Comparison of ENCODE assay signal across 16 cellular contexts in the genomic region with DNA sequence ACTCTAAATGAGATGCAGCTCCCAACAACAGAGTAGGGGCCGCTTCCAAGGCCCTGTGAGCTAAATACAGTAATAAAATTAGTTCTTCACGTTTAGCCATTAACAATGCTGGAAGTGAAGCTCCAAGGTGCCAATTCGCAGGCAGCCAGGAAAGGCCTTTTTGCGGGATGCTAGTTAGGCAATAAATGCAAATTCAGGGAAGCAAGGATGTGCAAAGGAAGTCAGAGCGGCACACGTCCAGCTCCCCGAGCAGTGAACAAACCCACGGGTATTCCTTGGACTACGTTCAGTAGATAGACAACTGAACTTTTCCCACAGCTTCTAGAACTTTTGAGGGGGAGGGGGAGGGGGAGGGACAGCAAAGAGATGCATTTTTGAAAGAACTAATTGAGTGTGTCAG. TPM values are rescaled to one million over a fixed set of nuclear protein-coding genes. Genes with fewer than 3 reads are reported as not detected.
A peak's percentile ranks its signal among the peaks of the same experiment; 100 is the strongest.
DNase-seq lines count a peak whose midpoint lies in the region; ATAC-seq and TF ChIP-seq lines count a peak whose summit lies in the region.
"Had no signal": no experiment of that assay in that cellular context is flagged by ENCODE, and none has a peak within 500 bp of the region (broad histone marks: within the 10 kb centered on the region; RNA-seq: fewer than 3 reads in every experiment).

No MANE protein-coding gene starts in this region.

- no peak overlapping the region for H2AFZ ChIP-seq in OCI-LY1 (ENCODE audit: low read length)
- H2AFZ ChIP-seq in osteoblast (ENCODE audit: low read length): no peak overlapping the region

- H4K20me1 ChIP-seq in DOHH2 (ENCODE audit: control insufficient read depth, insufficient read depth, low read depth, low read length): peaks cover 23% of the 10 kb centered on the region
- H4K20me1 ChIP-seq in OCI-LY1 (ENCODE audit: insufficient read depth, low read length): no peaks in the 10 kb centered on the region
- H4K20me1 ChIP-seq in osteoblast (ENCODE audit: insufficient read depth, low read length): peaks cover 22% of the 10 kb centered on the region

- peaks cover 5% of the 10 kb centered on the region; the same call in 1 of the 2 replicates for H3K36me3 ChIP-seq in DOHH2 (ENCODE audit: control insufficient read depth, low read length)
- peaks cover 7% of the 10 kb centered on the region; the same call in 1 of the 2 replicates for H3K36me3 ChIP-seq in OCI-LY1 (ENCODE audit: insufficient read depth, low read length)
- no peaks in the 10 kb centered on the region for H3K36me3 ChIP-seq in osteoblast (ENCODE audit: insufficient read depth, low read length)
- no peaks in the 10 kb centered on the region for H3K36me3 ChIP-seq in effector memory CD4-positive, alpha-beta T cell (ENCODE audit: control insufficient read depth, insufficient read depth, low read length)
- H3K36me3 ChIP-seq: cardiac muscle cell, esophagus squamous epithelium, left lung, Peyer's patch, upper lobe of right lung had no signal

- H3K9me3 ChIP-seq in DOHH2 (ENCODE audit: control insufficient read depth, insufficient read depth, low read length): no peaks in the 10 kb centered on the region
- no peaks in the 10 kb centered on the region for H3K9me3 ChIP-seq in OCI-LY1 (ENCODE audit: low read length)
- H3K9me3 ChIP-seq in osteoblast (ENCODE audit: low read depth, low read length): no peaks in the 10 kb centered on the region
- H3K9me3 ChIP-seq in effector memory CD4-positive, alpha-beta T cell (ENCODE audit: control insufficient read depth, low read length): no peaks in the 10 kb centered on the region
- H3K9me3 ChIP-seq: esophagus squamous epithelium, left lung, Peyer's patch, upper lobe of right lung had no signal

- peak overlapping the region; percentile 30 for H3K4me2 ChIP-seq in DOHH2 (ENCODE audit: low read length)
- H3K4me2 ChIP-seq in OCI-LY1 (ENCODE audit: low read length): peak overlapping the region; percentile 13; the same call in 1 of the 2 replicates
- peak overlapping the region; percentile 10 for H3K4me2 ChIP-seq in osteoblast (ENCODE audit: insufficient read depth, low read length)

- H3K4me3 ChIP-seq in DOHH2 (ENCODE audit: low read length): 0 out of 2 replicates have a peak overlapping the region, but pooled peaks have one; percentile 16
- H3K4me3 ChIP-seq in OCI-LY1 (ENCODE audit: low read depth, low read length, poor library complexity, severe bottlenecking): no peak overlapping the region
- no peak overlapping the region for H3K4me3 ChIP-seq in fibroblast of the aortic adventitia (ENCODE audit: low read depth, low read length)
- no peak overlapping the region for H3K4me3 ChIP-seq in osteoblast (ENCODE audit: insufficient read depth, low read length)
- no peak overlapping the region for H3K4me3 ChIP-seq in effector memory CD4-positive, alpha-beta T cell (ENCODE audit: insufficient read depth, low read depth, low read length, poor library complexity, severe bottlenecking)
- H3K4me3 ChIP-seq: cardiac muscle cell, left lung, Peyer's patch, upper lobe of right lung had no signal

- H3K79me2 ChIP-seq in DOHH2 (ENCODE audit: control insufficient read depth, low read length) (peaks cover 91% of the 10 kb centered on the region), OCI-LY1 (ENCODE audit: insufficient read depth, low read length) (peaks cover 45% of the 10 kb centered on the region), osteoblast (ENCODE audit: insufficient read depth, low read length) (peaks cover 78% of the 10 kb centered on the region)

- peaks cover 4% of the 10 kb centered on the region for H3F3A ChIP-seq in DOHH2 (ENCODE audit: control insufficient read depth, insufficient read depth)
- no peaks in the 10 kb centered on the region for H3F3A ChIP-seq in OCI-LY1 (ENCODE audit: insufficient read depth, low read length)

- H3K4me1 ChIP-seq in DOHH2 (ENCODE audit: control insufficient read depth, low read length): peaks cover 60% of the 10 kb centered on the region
- peaks cover 62% of the 10 kb centered on the region for H3K4me1 ChIP-seq in OCI-LY1 (ENCODE audit: insufficient read depth, low read length, severe bottlenecking)
- peaks cover 14% of the 10 kb centered on the region for H3K4me1 ChIP-seq in osteoblast (ENCODE audit: insufficient read depth, low read length)
- H3K4me1 ChIP-seq in effector memory CD4-positive, alpha-beta T cell (ENCODE audit: control insufficient read depth, insufficient read depth, low read length, poor library complexity, severe bottlenecking): peaks cover 5% of the 10 kb centered on the region
- H3K4me1 ChIP-seq: upper lobe of right lung had no signal

- H3K9me2 ChIP-seq in DOHH2 (replicated peaks; ENCODE audit: control insufficient read depth, low read length) (no peaks in the 10 kb centered on the region), OCI-LY1 (ENCODE audit: low read depth, low read length) (no peaks in the 10 kb centered on the region)

- H3K27me3 ChIP-seq in DOHH2 (ENCODE audit: control insufficient read depth, low read length): no peaks in the 10 kb centered on the region
- H3K27me3 ChIP-seq in OCI-LY1 (ENCODE audit: insufficient read depth, low read length): no peaks in the 10 kb centered on the region
- H3K27me3 ChIP-seq in osteoblast (ENCODE audit: insufficient read depth, low read length): no peaks in the 10 kb centered on the region
- peaks cover 9% of the 10 kb centered on the region for H3K27me3 ChIP-seq in effector memory CD4-positive, alpha-beta T cell (replicated peaks; ENCODE audit: control insufficient read depth, insufficient read depth, low read length, poor library complexity, severe bottlenecking)
- H3K27me3 ChIP-seq: cardiac muscle cell, esophagus squamous epithelium, left lung, Peyer's patch, upper lobe of right lung had no signal

- ATAC-seq in GM19397 (IDR thresholded peaks at IDR 0.05; ENCODE audit: unreplicated experiment): no peak
- ATAC-seq: activated T-cell treated with anti-CD3 and anti-CD28 coated beads, Interleukin-2, amount 50 U/mL, for 72 hours; left lung; upper lobe of right lung had no signal

- no peak overlapping the region for H3K9ac ChIP-seq in OCI-LY1 (ENCODE audit: low read length)

- H3K27ac ChIP-seq in DOHH2 (ENCODE audit: low read depth, low read length) (no peak overlapping the region), OCI-LY1 (ENCODE audit: low read depth, low read length, poor library complexity, severe bottlenecking) (no peak overlapping the region), osteoblast (ENCODE audit: low read depth, low read length) (no peak overlapping the region)
- no peak overlapping the region for H3K27ac ChIP-seq in effector memory CD4-positive, alpha-beta T cell (ENCODE audit: insufficient read depth, low read length, poor library complexity, severe bottlenecking)
- H3K27ac ChIP-seq: cardiac muscle cell, left lung, Peyer's patch, upper lobe of right lung had no signal

- TF ChIP-seq CTCF in DOHH2 (IDR thresholded peaks at IDR 0.05; ENCODE audit: low read depth, low read length, poor library complexity, severe bottlenecking) (no peak), OCI-LY1 (IDR thresholded peaks at IDR 0.05; ENCODE audit: low read length) (no peak), fibroblast of the aortic adventitia (IDR thresholded peaks at IDR 0.05; ENCODE audit: insufficient read depth, low read length) (no peak), osteoblast (IDR thresholded peaks at IDR 0.05; ENCODE audit: extremely low read depth, low read depth, low read length) (no peak)

- peak; percentile 59 for DNase-seq in fibroblast of the aortic adventitia (ENCODE audit: low read depth)
- DNase-seq in osteoblast (ENCODE audit: insufficient read length, low spot score, missing footprints): peak; percentile 83
- DNase-seq in DMS79 (lab: John Stamatoyannopoulos, UW): no peak
- DNase-seq in cortex of kidney (lab: John Stamatoyannopoulos, UW): no peak
- no peak for DNase-seq in effector memory CD4-positive, alpha-beta T cell
- DNase-seq: activated B cell treated with CpG ODN at 0.5 μM for 24 hours; activated T-cell treated with anti-CD3 and anti-CD28 coated beads, Interleukin-2, amount 50 U/mL, for 72 hours; CD4-positive, alpha-beta memory T cell; esophagus squamous epithelium; Peyer's patch; upper lobe of right lung had no signal

RNA-seq across cellular contexts. Expression of a gene that starts 6.9 kb away (rescaled TPM):
- total RNA-seq in fibroblast of the aortic adventitia (ENCODE audit: low replicate concordance) (10.8 and 21.9 TPM in 2 replicates), osteoblast (16.3 and 17.7 TPM in 2 replicates)

Comparison
In these comparisons a context has a peak if more than half of its experiments do, and no peak if none do; other contexts are left out.
1. DNase-seq: peak in fibroblast of the aortic adventitia (single experiment) and osteoblast (single experiment); none in DMS79 (single experiment), cortex of kidney (single experiment) and effector memory CD4-positive, alpha-beta T cell (0 of 3).
2. Peak in every context shown above with its lines, with median percentiles within 50 percentile points of each other: H3K4me2 ChIP-seq.